1 cellular context compared by ENCODE assay signal in genomic region chr19:51407631-51408131, GRCh38.
TF ChIP-seq lines count a peak whose summit lies in the region.

No MANE protein-coding gene starts in this region.

TF ChIP-seq in A549, 52 proteins besides CTCF, POLR2A, EP300 and RAD21 (continued from another document):
- TF ChIP-seq ZSCAN20 (CRISPR knock-in tag; IDR thresholded peaks at IDR 0.05) (no peak), HOXB5 (CRISPR knock-in tag; IDR thresholded peaks at IDR 0.05) (no peak), KDM5A (IDR thresholded peaks at IDR 0.05) (no peak), FOSB (CRISPR knock-in tag; IDR thresholded peaks at IDR 0.05) (no peak), CEBPB (IDR thresholded peaks at IDR 0.05) (no peak), SMC3 (IDR thresholded peaks at IDR 0.05) (peak; percentile 54)
- TF ChIP-seq, protein P1, sequence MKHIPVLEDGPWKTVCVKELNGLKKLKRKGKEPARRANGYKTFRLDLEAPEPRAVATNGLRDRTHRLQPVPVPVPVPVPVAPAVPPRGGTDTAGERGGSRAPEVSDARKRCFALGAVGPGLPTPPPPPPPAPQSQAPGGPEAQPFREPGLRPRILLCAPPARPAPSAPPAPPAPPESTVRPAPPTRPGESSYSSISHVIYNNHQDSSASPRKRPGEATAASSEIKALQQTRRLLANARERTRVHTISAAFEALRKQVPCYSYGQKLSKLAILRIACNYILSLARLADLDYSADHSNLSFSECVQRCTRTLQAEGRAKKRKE (CRISPR knock-in tag; IDR thresholded peaks at IDR 0.05; ENCODE audit: low read depth): no peak
